ENCODE assay signal across 15 cellular contexts in the genomic region with DNA sequence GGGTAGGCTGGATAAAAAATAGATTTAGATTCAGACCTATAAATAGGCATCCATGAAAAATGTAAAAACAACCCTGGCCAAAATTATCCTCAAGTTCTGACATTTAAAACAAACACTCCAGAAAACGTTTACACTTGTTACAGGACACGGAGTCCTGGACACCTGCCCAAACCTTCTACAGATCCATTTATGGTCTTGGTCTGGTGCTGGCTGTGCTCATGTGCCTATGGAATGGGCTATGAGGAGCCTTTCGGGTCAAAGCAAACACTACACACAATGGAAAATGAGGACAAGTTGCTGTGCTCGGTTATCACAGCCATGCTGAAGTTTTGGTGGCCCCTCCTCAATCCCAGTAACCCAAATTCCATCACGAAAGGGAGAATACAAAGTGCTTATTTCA.
DNase-seq lines count a peak whose midpoint lies in the region; ATAC-seq, FAIRE-seq and TF ChIP-seq lines count a peak whose summit lies in the region.
"Had no signal": no experiment of that assay in that cellular context is flagged by ENCODE, and none has a peak within 500 bp of the region (broad histone marks: within the 10 kb centered on the region; RNA-seq: fewer than 3 reads in every experiment).

No MANE protein-coding gene starts in this region.

- TF ChIP-seq CTCF in brain (conservative IDR thresholded peaks at IDR 0.05) (no peak), lower lobe of right lung (IDR thresholded peaks at IDR 0.05) (no peak), tibial artery (IDR thresholded peaks at IDR 0.05) (no peak), kidney (IDR thresholded peaks at IDR 0.05; ENCODE audit: borderline replicate concordance, extremely low read depth, insufficient read depth) (no peak), BE2C (IDR thresholded peaks at IDR 0.05; ENCODE audit: low read depth, low read length) (no peak)

- H3K9me3 ChIP-seq in lower lobe of right lung = no peaks in the 10 kb centered on the region
- no peaks in the 10 kb centered on the region for H3K9me3 ChIP-seq in tibial artery
- H3K9me3 ChIP-seq in kidney (ENCODE audit: control insufficient read depth in 1 of 2, low read length in 2 of 2) = no peaks in the 10 kb centered on the region
- H3K9me3 ChIP-seq in BE2C = no peaks in the 10 kb centered on the region

- H3K27me3 Mint-ChIP-seq in brain = no peaks in the 10 kb centered on the region
- H3K27me3 Mint-ChIP-seq: activated CD8-positive, alpha-beta T cell treated with anti-CD3 and anti-CD28 coated beads for 36 hours had no signal

- H3K36me3 Mint-ChIP-seq in brain = peaks cover 4% of the 10 kb centered on the region

- H3K9ac ChIP-seq in kidney (ENCODE audit: low read length in 2 of 2) = no peak overlapping the region

- H3K4me1 Mint-ChIP-seq in brain = peaks cover 91% of the 10 kb centered on the region

- intact Hi-C loops in lower lobe of right lung (cut with DNase I) = no loop called here
- intact Hi-C loops in tibial artery (cut with DNase I; ENCODE audit: low total_unique reads) = loop anchor here (10.0 kb wide), 1 partner anchor 288 kb away; no protein-coding TSS in a partner anchor
- intact Hi-C loops in kidney (cut with DNase I) = no loop called here

- H3K4me1 ChIP-seq in lower lobe of right lung = peaks cover 17% of the 10 kb centered on the region
- H3K4me1 ChIP-seq in tibial artery = peaks cover 0 to 99% (median 67%) of the 10 kb centered on the region in 4 donors
- peaks cover 0 to 22% of the 10 kb centered on the region in 2 donors for H3K4me1 ChIP-seq in kidney (ENCODE audit: control insufficient read depth in 1 of 2, insufficient read depth in 1 of 2, low read depth in 1 of 2, low read length in 2 of 2)
- peaks cover 10% of the 10 kb centered on the region; the same call in 1 of the 2 replicates for H3K4me1 ChIP-seq in BE2C

- H3K27ac ChIP-seq in lower lobe of right lung (no peak overlapping the region), tibial artery (peak overlapping the region; percentile 78 to 93), kidney (ENCODE audit: low read depth in 2 of 2, low read length in 2 of 2) (no peak overlapping the region)

- H3K4me3 Mint-ChIP-seq in brain = no peak overlapping the region
- H3K4me3 Mint-ChIP-seq: activated CD8-positive, alpha-beta T cell treated with anti-CD3 and anti-CD28 coated beads for 36 hours had no signal

- in situ Hi-C loops in ACHN (cut with HindIII; ENCODE audit: low pct_ligation_motif_present, low pct_unique_long_range_greater_than_20kb, low sequenced_read_pairs) = no loop called here

- no peak for FAIRE-seq in kidney (lab: Jason Lieb, UNC)

- peak overlapping the region in 3 of 5 experiments; percentile 49 to 76 (median 68) for H3K27ac Mint-ChIP-seq in brain
- H3K27ac Mint-ChIP-seq: activated CD8-positive, alpha-beta T cell treated with anti-CD3 and anti-CD28 coated beads for 36 hours; activated T-helper 2 cell treated with anti-CD3 and anti-CD28 coated beads, Interferon-gamma antibody, Interleukin-2, Interleukin-4, amounts not matched to agents 10 μg/mL and 5 μg/mL and 100 μg/mL, durations not matched to agents 14 hours and 24 hours and 36 hours had no signal

- H3K9me3 Mint-ChIP-seq in brain = no peaks in the 10 kb centered on the region
- H3K9me3 Mint-ChIP-seq: activated CD8-positive, alpha-beta T cell treated with anti-CD3 and anti-CD28 coated beads for 36 hours; activated T-helper 2 cell treated with anti-CD3 and anti-CD28 coated beads, Interferon-gamma antibody, Interleukin-2, Interleukin-4, amounts not matched to agents 10 μg/mL and 5 μg/mL and 100 μg/mL, durations not matched to agents 14 hours and 24 hours and 36 hours had no signal

- peak; percentile 55 for DNase-seq in DMS53 (lab: John Stamatoyannopoulos, UW)
- no peak for DNase-seq in DMS53 treated with DMSO at 0.1 percent for 48 hours (lab: John Stamatoyannopoulos, UW; ENCODE audit: unreplicated experiment)
- DNase-seq in lower lobe of right lung = peak; percentile 56
- DNase-seq in tibial artery = peak; percentile 88 to 94
- no peak for DNase-seq in kidney
- no peak for DNase-seq in BE2C
- DNase-seq in ACHN = no peak
- DNase-seq: activated CD8-positive, alpha-beta T cell treated with anti-CD3 and anti-CD28 coated beads for 36 hours; amniotic stem cell; dermis blood vessel endothelial cell; GDM1; mesendoderm; occipital lobe had no signal

- no peaks in the 10 kb centered on the region for H3K27me3 ChIP-seq in lower lobe of right lung (ENCODE audit: low read depth)
- H3K27me3 ChIP-seq in tibial artery = no peaks in the 10 kb centered on the region
- H3K27me3 ChIP-seq in BE2C = no peaks in the 10 kb centered on the region

- H3K4me3 ChIP-seq in lower lobe of right lung (no peak overlapping the region), tibial artery (no peak overlapping the region), kidney (ENCODE audit: low read length in 2 of 2) (no peak overlapping the region), BE2C (ENCODE audit: low read depth, low read length) (no peak overlapping the region)

- ATAC-seq in lower lobe of right lung = peak; percentile 81 to 84
- ATAC-seq: activated CD8-positive, alpha-beta T cell treated with anti-CD3 and anti-CD28 coated beads for 36 hours had no signal

- H3K36me3 ChIP-seq in lower lobe of right lung = no peaks in the 10 kb centered on the region
- H3K36me3 ChIP-seq in tibial artery = no peaks in the 10 kb centered on the region
- no peaks in the 10 kb centered on the region for H3K36me3 ChIP-seq in kidney (ENCODE audit: control insufficient read depth in 1 of 2, insufficient read depth in 2 of 2, low read length in 2 of 2)
- H3K36me3 ChIP-seq in BE2C = no peaks in the 10 kb centered on the region

Comparison
In these comparisons a context has a peak if more than half of its experiments do, and no peak if none do; other contexts are left out.
1. DNase-seq: peak in DMS53 (single experiment), lower lobe of right lung (single experiment) and tibial artery (2 of 2); none in DMS53 treated with DMSO at 0.1 percent for 48 hours (single experiment), kidney (single experiment), BE2C (single experiment) and ACHN (single experiment).
2. H3K27ac ChIP-seq: peak in tibial artery (2 of 2); none in lower lobe of right lung (single experiment) and kidney (0 of 2).